8 cellular contexts compared by ENCODE assay signal in the genomic region with DNA sequence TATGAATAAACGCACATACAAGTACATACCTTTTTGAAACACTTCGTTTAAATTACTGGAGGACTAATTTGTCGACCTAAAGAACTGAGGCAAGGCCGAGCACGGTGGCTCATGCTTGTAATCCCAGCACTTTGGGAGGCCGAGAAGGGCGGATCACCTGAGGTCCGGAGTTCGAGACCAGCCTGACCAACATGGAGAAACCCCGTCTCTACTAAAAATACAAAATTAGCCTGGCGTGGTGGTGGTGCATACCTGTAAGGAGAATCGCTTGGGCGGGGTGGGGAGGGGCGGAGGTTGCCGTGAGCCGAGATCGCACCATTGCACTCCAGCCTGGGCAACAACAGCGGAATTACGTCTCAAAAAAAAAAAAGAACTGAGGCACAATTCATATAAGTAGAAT. TPM values are rescaled to one million over a fixed set of nuclear protein-coding genes. Genes with fewer than 3 reads are reported as not detected.
A peak's percentile ranks its signal among the peaks of the same experiment; 100 is the strongest.
DNase-seq lines count a peak whose midpoint lies in the region; ATAC-seq, FAIRE-seq and TF ChIP-seq lines count a peak whose summit lies in the region.
"Not testable (repeated sequence)": the region's sequence is repeated elsewhere in the genome, so short reads cannot be mapped to it uniquely, and the experiment has no call there.

No MANE protein-coding gene starts in this region.

- H3K4me3 ChIP-seq in CD4-positive, alpha-beta memory T cell (ENCODE audit: low read length in 2 of 2) = peak overlapping the region; percentile 99 to 100
- H3K4me3 ChIP-seq in Karpas-422 (ENCODE audit: low read length) (peak overlapping the region; percentile 95), WI38 (ENCODE audit: low read depth, low read length) (peak overlapping the region; percentile 96), GM12878 (peak overlapping the region; percentile 92), esophagus squamous epithelium (peak overlapping the region; percentile 51 to 93 (median 86)), liver (ENCODE audit: low read depth in 1 of 3, low read length in 3 of 3) (peak overlapping the region; percentile 80 to 92 (median 88)), thymus (ENCODE audit: low read length) (peak overlapping the region; percentile 96)

- WGBS in GM12878 (ENCODE audit: insufficient coverage, insufficient replicate concordance, low lambda C conversion rate, missing lambda C conversion rate) = 6% methylated on average over 12 of the region's 19 CpGs
- 32 to 57% methylated on average over 19 of the region's 19 CpGs for WGBS in esophagus squamous epithelium, 2 donors
- 67% methylated on average over 19 of the region's 19 CpGs for WGBS in liver
- 90% methylated on average over 19 of the region's 19 CpGs for WGBS in thymus

- H3K9me3 ChIP-seq in CD4-positive, alpha-beta memory T cell (ENCODE audit: control insufficient read depth in 1 of 2, low read length in 2 of 2); Karpas-422 (ENCODE audit: low read length); GM12878 (replicated peaks; ENCODE audit: control insufficient read depth, insufficient read depth, low read length); esophagus squamous epithelium; liver (ENCODE audit: control insufficient read depth in 4 of 4, low read length in 3 of 4); thymus (ENCODE audit: control insufficient read depth): not testable (repeated sequence)

- not testable (repeated sequence) for TF ChIP-seq POLR2A in GM12878 (IDR thresholded peaks at IDR 0.05; ENCODE audit: low read depth, low read length); esophagus squamous epithelium (IDR thresholded peaks at IDR 0.05)

- not testable (repeated sequence) for BruUV-seq in GM12878 (replicated peaks; lab: Mats Ljungman, UMichigan)

- not testable (repeated sequence) for TF ChIP-seq EP300 in GM12878 (IDR thresholded peaks at IDR 0.05; ENCODE audit: borderline replicate concordance in 1 of 2, control insufficient read depth in 1 of 2, low read depth in 2 of 2, low read length in 2 of 2)

- H3K4me1 ChIP-seq in CD4-positive, alpha-beta memory T cell (ENCODE audit: insufficient read depth, low read length) = peaks cover 56% of the 10 kb centered on the region
- H3K4me1 ChIP-seq in Karpas-422 (ENCODE audit: low read length) = peaks cover 60% of the 10 kb centered on the region
- H3K4me1 ChIP-seq in GM12878 (ENCODE audit: control insufficient read depth, insufficient read depth, low read length) = not testable (repeated sequence)
- peaks cover 16 to 58% (median 31%) of the 10 kb centered on the region in 3 donors for H3K4me1 ChIP-seq in esophagus squamous epithelium
- H3K4me1 ChIP-seq in liver (ENCODE audit: control insufficient read depth in 4 of 4, insufficient read depth in 4 of 4, low read length in 3 of 4) = peaks cover 0 to 43% (median 20%) of the 10 kb centered on the region in 4 donors
- H3K4me1 ChIP-seq in thymus (ENCODE audit: control insufficient read depth, insufficient read depth, low read length) = peaks cover 16% of the 10 kb centered on the region

- H3K27ac Mint-ChIP-seq in CD4-positive, alpha-beta memory T cell = peak overlapping the region; percentile 98 to 100 (median 99)
- H3K27ac Mint-ChIP-seq in osteocyte (ENCODE audit: unreplicated experiment) = peak overlapping the region; percentile 98

- RAD21 ChIA-PET in GM12878 (lab: Charles Lee; ENCODE audit: unreplicated experiment) = interaction anchor here (2.2 to 2.9 kb wide), 2 partner anchors 22 to 33 kb away, joined by 20 to 29 read pairs; partner anchors contain the start of genes LRR1 and RPS29

- peaks cover 13% of the 10 kb centered on the region for H3K36me3 ChIP-seq in CD4-positive, alpha-beta memory T cell (ENCODE audit: insufficient read depth, low read length)
- H3K36me3 ChIP-seq in Karpas-422 (ENCODE audit: insufficient read depth, low read length) (peaks cover 44% of the 10 kb centered on the region), esophagus squamous epithelium (peaks cover 3 to 26% (median 7%) of the 10 kb centered on the region in 3 donors), liver (ENCODE audit: control insufficient read depth in 4 of 4, insufficient read depth in 3 of 4, low read depth in 1 of 4, low read length in 3 of 4) (peaks cover 0 to 11% (median 5%) of the 10 kb centered on the region in 4 donors), thymus (ENCODE audit: control insufficient read depth, insufficient read depth) (peaks cover 23% of the 10 kb centered on the region)
- H3K36me3 ChIP-seq in GM12878 (ENCODE audit: control insufficient read depth in 2 of 2, insufficient read depth in 2 of 2, low read length in 1 of 2) = not testable (repeated sequence)

- peak overlapping the region; percentile 98 for H3K27ac ChIP-seq in CD4-positive, alpha-beta memory T cell (ENCODE audit: low read depth, low read length)
- H3K27ac ChIP-seq in Karpas-422 (ENCODE audit: low read length) (peak overlapping the region; percentile 90), GM12878 (ENCODE audit: control insufficient read depth, insufficient read depth) (peak overlapping the region; percentile 98), esophagus squamous epithelium (peak overlapping the region in 3 of 4 donors; percentile 94 to 97 (median 97)), thymus (ENCODE audit: low read depth) (peak overlapping the region; percentile 18)
- H3K27ac ChIP-seq in liver (ENCODE audit: low read depth in 1 of 2, low read length in 2 of 2) = not testable (repeated sequence)

- ATAC-seq in GM12878 = not testable (repeated sequence)

- H4K20me1 ChIP-seq in Karpas-422 (ENCODE audit: insufficient read depth, low read depth, low read length) = peaks cover 43% of the 10 kb centered on the region
- not testable (repeated sequence) for H4K20me1 ChIP-seq in GM12878 (ENCODE audit: control insufficient read depth, insufficient read depth)

- H3K4me1 Mint-ChIP-seq in CD4-positive, alpha-beta memory T cell = peaks cover 31 to 65% (median 39%) of the 10 kb centered on the region in 4 donors
- peaks cover 46% of the 10 kb centered on the region for H3K4me1 Mint-ChIP-seq in osteocyte (ENCODE audit: unreplicated experiment)

- not testable (repeated sequence) for TF ChIP-seq CTCF in WI38 (IDR thresholded peaks at IDR 0.05; ENCODE audit: low read depth, low read length); GM12878 (IDR thresholded peaks at IDR 0.05 in 2 of 3, conservative IDR thresholded peaks at IDR 0.05 in 1 of 3; ENCODE audit: control insufficient read depth in 2 of 3, extremely low read depth in 1 of 3, insufficient read depth in 1 of 3, low read depth in 3 of 3, low read length in 3 of 3); esophagus squamous epithelium (IDR thresholded peaks at IDR 0.05); liver (IDR thresholded peaks at IDR 0.05; ENCODE audit: low read depth, low read length, missing input control); osteocyte (IDR thresholded peaks at IDR 0.05)

- H3K4me2 ChIP-seq in Karpas-422 (ENCODE audit: low read depth, low read length, poor library complexity, severe bottlenecking) (peak overlapping the region; percentile 96), GM12878 (ENCODE audit: control insufficient read depth, insufficient read depth) (peak overlapping the region; percentile 40)

- in situ Hi-C loops in GM12878 (cut with MboI) = not testable (repeated sequence)

- H3K79me2 ChIP-seq in Karpas-422 (ENCODE audit: low read length) = peaks cover 77% of the 10 kb centered on the region
- H3K79me2 ChIP-seq in GM12878 (ENCODE audit: control insufficient read depth, insufficient read depth, low read length) = peaks cover 71% of the 10 kb centered on the region

- CTCF ChIA-PET in CD4-positive, alpha-beta memory T cell (lab: Charles Lee; ENCODE audit: partially characterized antibody) = interaction anchor here (0.9 to 7.1 kb wide), 4 partner anchors 14 to 40 kb away, joined by 3 to 135 read pairs (median 34); partner anchors contain the start of genes DNAAF2, LRR1 and RPS29
- CTCF ChIA-PET in GM12878 (lab: Yijun Ruan, JAX) = interaction anchor here (1.2 to 2.7 kb wide), 5 partner anchors 10 to 243 kb away, joined by 5 to 23 read pairs (median 14); partner anchors contain the start of genes LRR1 and RPS29

- not testable (repeated sequence) for H3K27me3 ChIP-seq in CD4-positive, alpha-beta memory T cell (ENCODE audit: insufficient read depth, low read length); Karpas-422 (ENCODE audit: low read length); GM12878 (replicated peaks in 1 of 2; ENCODE audit: control insufficient read depth in 2 of 2, insufficient read depth in 2 of 2, low read length in 1 of 2); esophagus squamous epithelium; liver (ENCODE audit: control insufficient read depth in 4 of 4, insufficient read depth in 4 of 4, low read length in 3 of 4); thymus (ENCODE audit: control insufficient read depth, insufficient read depth)

- POLR2A ChIA-PET in CD4-positive, alpha-beta memory T cell (lab: Charles Lee; ENCODE audit: partially characterized antibody) = interaction anchor here (1.1 to 6.2 kb wide), 9 partner anchors 14 to 497 kb away, joined by 3 to 413 read pairs (median 28); partner anchors contain the start of genes DNAAF2, KLHDC2, LRR1 and RPS29
- POLR2A ChIA-PET in GM12878 (lab: Charles Lee) = interaction anchor here (1.3 to 6.2 kb wide), 6 partner anchors 10 to 244 kb away, joined by 8 to 122 read pairs (median 28); partner anchors contain the start of genes DNAAF2 and RPS29

- not testable (repeated sequence) for FAIRE-seq in GM12878 (lab: Jason Lieb, UNC)

- TF ChIP-seq RAD21 in GM12878 (IDR thresholded peaks at IDR 0.05; ENCODE audit: insufficient read depth, low read depth, low read length); liver (IDR thresholded peaks at IDR 0.05): not testable (repeated sequence)

- not testable (repeated sequence) for H3K9me2 ChIP-seq in Karpas-422 (replicated peaks; ENCODE audit: insufficient read depth, low read length)

- peak overlapping the region; percentile 95 to 99 (median 96) for H3K4me3 Mint-ChIP-seq in CD4-positive, alpha-beta memory T cell
- peak overlapping the region; percentile 98 for H3K4me3 Mint-ChIP-seq in osteocyte (ENCODE audit: unreplicated experiment)

- H3K9ac ChIP-seq in Karpas-422 (ENCODE audit: low read length) (peak overlapping the region; percentile 95), GM12878 (ENCODE audit: control insufficient read depth, insufficient read depth, low read length) (peak overlapping the region; percentile 98), liver (ENCODE audit: low read depth in 1 of 2, low read length in 2 of 2) (peak overlapping the region; percentile 88 to 93)

- not testable (repeated sequence) for H3K9me3 Mint-ChIP-seq in CD4-positive, alpha-beta memory T cell; osteocyte (ENCODE audit: unreplicated experiment)

- DNase-seq in CD4-positive, alpha-beta memory T cell; Karpas-422; GM12878 (ENCODE audit: low read depth, low spot score); esophagus squamous epithelium (lab: John Stamatoyannopoulos, UW): not testable (repeated sequence)
- DNase-seq in osteocyte (ENCODE audit: extremely low spot score, unreplicated experiment) = peak; percentile 48

- not testable (repeated sequence) for H2AFZ ChIP-seq in Karpas-422 (ENCODE audit: low read length); GM12878 (ENCODE audit: control insufficient read depth, low read depth, low read length)

- H3K36me3 Mint-ChIP-seq in CD4-positive, alpha-beta memory T cell = peaks cover 14 to 61% of the 10 kb centered on the region in 2 donors
- peaks cover 17% of the 10 kb centered on the region for H3K36me3 Mint-ChIP-seq in osteocyte (ENCODE audit: unreplicated experiment)

- not testable (repeated sequence) for H3K27me3 Mint-ChIP-seq in CD4-positive, alpha-beta memory T cell; osteocyte (ENCODE audit: unreplicated experiment)

- intact Hi-C loops in CD4-positive, alpha-beta memory T cell (cut with micrococcal nuclease); GM12878 (cut with micrococcal nuclease; ENCODE audit: unreplicated experiment); esophagus squamous epithelium (cut with DNase I): not testable (repeated sequence)

- SMC1A ChIA-PET in GM12878 (lab: Charles Lee; ENCODE audit: uncharacterized antibody, unreplicated experiment) = interaction anchor here (1.3 to 2.3 kb wide), 4 partner anchors 9 to 239 kb away, joined by 3 to 17 read pairs (median 10); partner anchors contain the start of genes LRR1 and RPS29

RNA-seq across cellular contexts. Expression of gene RPL36AL, which starts 1.2 kb away (rescaled TPM):
- 100 to 1,000 TPM; 416 to 441 TPM for total RNA-seq in CD4-positive, alpha-beta memory T cell
- 100 to 1,000 TPM; 669 to 761 TPM for polyA plus RNA-seq in CD4-positive, alpha-beta memory T cell
- total RNA-seq in Karpas-422 (2014; rRNA removed; shearing (Covaris generic); ENCODE audit: low replicate concordance) = 396 and 770 TPM in 2 replicates
- 33.9 and 35.8 TPM in 2 replicates for total RNA-seq in GM12878 (2013; cell fraction: nucleolus; rRNA removed)
- total RNA-seq in GM12878 (2014; rRNA removed) (260 and 320 TPM in 2 replicates), GM12878 (2014; rRNA removed; fragmentation: Illumina TruSeq; extraction: Trizol) (549 and 554 TPM in 2 replicates), GM12878 (2021) (222 and 226 TPM in 2 replicates), esophagus squamous epithelium (100 to 1,000 TPM; 188 to 260 (median 211) TPM), liver (100 to 1,000 TPM; 110 to 115 TPM), osteocyte (171 and 187 TPM in 2 replicates)
- 592 TPM for polyA plus RNA-seq in GM12878 (2011; ENCODE audit: low read depth)
- polyA plus RNA-seq in GM12878 (2011; rRNA removed) (230 and 328 TPM in 2 replicates), GM12878 (2014; fragmentation: Illumina TruSeq; extraction: Trizol) (618 and 667 TPM in 2 replicates), GM12878 (2014; fragmentation: Nextera tagmentation; extraction: Ambion mirVana) (1,000 to 10,000 TPM; 1,365 to 1,379 TPM), GM12878 (2014; rRNA removed) (397 and 441 TPM in 2 replicates), GM12878 (2016; fragmentation: Nextera tagmentation; extraction: Ambion mirVana) (100 to 1,000 TPM; 541 to 571 TPM), liver (100 to 1,000 TPM; 181 to 268 TPM), thymus (619 TPM)
- 147 and 155 TPM in 2 replicates for polyA plus RNA-seq in GM12878 (2011; cell fraction: cytosol; rRNA removed)
- 101 and 103 TPM in 2 replicates for polyA plus RNA-seq in GM12878 (2011; cell fraction: nucleus; rRNA removed)
- 493 and 622 TPM in 2 replicates for polyA plus RNA-seq in GM12878 (2012)
- 86.5 and 135 TPM in 2 replicates for polyA minus RNA-seq in GM12878 (2011; rRNA and poly(A)+ RNA removed)
- polyA minus RNA-seq in GM12878 (2011; cell fraction: cytosol; rRNA and poly(A)+ RNA removed) = 33.3 and 38.7 TPM in 2 replicates
- polyA minus RNA-seq in GM12878 (2011; cell fraction: nucleus; rRNA and poly(A)+ RNA removed) = 10.8 and 14.1 TPM in 2 replicates

RNA-seq across cellular contexts. Expression of gene MGAT2, which starts 1.3 kb away (rescaled TPM):
- total RNA-seq in CD4-positive, alpha-beta memory T cell = 10 to 100 TPM; 58.5 to 58.7 TPM
- 10 to 100 TPM; 35.7 to 42.3 TPM for polyA plus RNA-seq in CD4-positive, alpha-beta memory T cell
- total RNA-seq in Karpas-422 (2014; rRNA removed; shearing (Covaris generic); ENCODE audit: low replicate concordance) = 74.0 and 82.5 TPM in 2 replicates
- total RNA-seq in GM12878 (2013; cell fraction: nucleolus; rRNA removed) = 32.0 and 34.6 TPM in 2 replicates
- total RNA-seq in GM12878 (2014; rRNA removed) (51.8 and 57.9 TPM in 2 replicates), GM12878 (2014; rRNA removed; fragmentation: Illumina TruSeq; extraction: Trizol) (38.5 and 38.6 TPM in 2 replicates), GM12878 (2021) (47.9 and 49.5 TPM in 2 replicates), esophagus squamous epithelium (10 to 100 TPM; 13.9 to 28.0 (median 19.7) TPM), liver (10 to 100 TPM; 31.5 to 44.0 TPM), osteocyte (46.6 and 50.6 TPM in 2 replicates)
- polyA plus RNA-seq in GM12878 (2011; ENCODE audit: low read depth) = 3.2 TPM
- polyA plus RNA-seq in GM12878 (2011; rRNA removed) (26.6 and 35.3 TPM in 2 replicates), GM12878 (2014; fragmentation: Illumina TruSeq; extraction: Trizol) (38.0 and 45.9 TPM in 2 replicates), GM12878 (2014; fragmentation: Nextera tagmentation; extraction: Ambion mirVana) (under 1 TPM in 1 of 2 experiments, not detected in 1; 0.03 TPM), GM12878 (2014; rRNA removed) (32.9 and 34.7 TPM in 2 replicates), GM12878 (2016; fragmentation: Nextera tagmentation; extraction: Ambion mirVana) (10 to 100 TPM; 38.0 to 39.3 TPM), liver (10 to 100 TPM; 10.5 to 26.0 TPM), thymus (29.9 TPM)
- 23.4 and 24.2 TPM in 2 replicates for polyA plus RNA-seq in GM12878 (2011; cell fraction: cytosol; rRNA removed)
- polyA plus RNA-seq in GM12878 (2011; cell fraction: nucleus; rRNA removed) = 15.5 and 17.3 TPM in 2 replicates
- 16.5 and 26.1 TPM in 2 replicates for polyA plus RNA-seq in GM12878 (2012)
- 25.2 and 31.7 TPM in 2 replicates for polyA minus RNA-seq in GM12878 (2011; rRNA and poly(A)+ RNA removed)
- polyA minus RNA-seq in GM12878 (2011; cell fraction: cytosol; rRNA and poly(A)+ RNA removed) = 13.8 and 15.4 TPM in 2 replicates
- 18.0 and 25.3 TPM in 2 replicates for polyA minus RNA-seq in GM12878 (2011; cell fraction: nucleus; rRNA and poly(A)+ RNA removed)

RNA-seq across cellular contexts. Expression of gene DNAAF2, which starts 15.8 kb away (rescaled TPM):
- total RNA-seq in CD4-positive, alpha-beta memory T cell = 1 to 10 TPM; 8.7 to 9.8 TPM
- polyA plus RNA-seq in CD4-positive, alpha-beta memory T cell = 10 to 100 TPM; 17.9 to 18.1 TPM
- total RNA-seq in Karpas-422 (2014; rRNA removed; shearing (Covaris generic); ENCODE audit: low replicate concordance) = 23.1 and 29.7 TPM in 2 replicates
- 7.8 and 8.1 TPM in 2 replicates for total RNA-seq in GM12878 (2013; cell fraction: nucleolus; rRNA removed)
- total RNA-seq in GM12878 (2014; rRNA removed) (12.6 and 14.0 TPM in 2 replicates), GM12878 (2014; rRNA removed; fragmentation: Illumina TruSeq; extraction: Trizol) (8.7 and 9.9 TPM in 2 replicates), GM12878 (2021) (10.5 and 12.0 TPM in 2 replicates), esophagus squamous epithelium (10 to 100 TPM in 2 of 4 donors, 1 to 10 TPM in 2; 5.0 to 11.6 (median 9.6) TPM), liver (1 to 10 TPM; 4.6 to 8.2 TPM), osteocyte (7.3 and 8.4 TPM in 2 replicates)
- 2.0 TPM for polyA plus RNA-seq in GM12878 (2011; ENCODE audit: low read depth)
- polyA plus RNA-seq in GM12878 (2011; rRNA removed) (9.0 and 13.3 TPM in 2 replicates), GM12878 (2014; fragmentation: Illumina TruSeq; extraction: Trizol) (10.3 and 12.4 TPM in 2 replicates), GM12878 (2014; fragmentation: Nextera tagmentation; extraction: Ambion mirVana) (1 to 10 TPM; 5.7 to 6.1 TPM), GM12878 (2014; rRNA removed) (10.7 and 11.4 TPM in 2 replicates), GM12878 (2016; fragmentation: Nextera tagmentation; extraction: Ambion mirVana) (10 to 100 TPM; 21.2 to 24.7 TPM), liver (1 to 10 TPM; 4.2 to 6.1 TPM), thymus (9.0 TPM)
- 4.3 and 6.2 TPM in 2 replicates for polyA plus RNA-seq in GM12878 (2011; cell fraction: cytosol; rRNA removed)
- 2.9 and 4.4 TPM in 2 replicates for polyA plus RNA-seq in GM12878 (2011; cell fraction: nucleus; rRNA removed)
- polyA plus RNA-seq in GM12878 (2012) = 5.2 and 6.3 TPM in 2 replicates
- polyA minus RNA-seq in GM12878 (2011; rRNA and poly(A)+ RNA removed) = 2.6 and 3.2 TPM in 2 replicates
- polyA minus RNA-seq in GM12878 (2011; cell fraction: cytosol; rRNA and poly(A)+ RNA removed) = 2.6 and 3.2 TPM in 2 replicates
- polyA minus RNA-seq in GM12878 (2011; cell fraction: nucleus; rRNA and poly(A)+ RNA removed) = 2.2 and 3.6 TPM in 2 replicates

RNA-seq across cellular contexts. Expression of gene LRR1, which starts 20.5 kb away (rescaled TPM):
- total RNA-seq in CD4-positive, alpha-beta memory T cell = 10 to 100 TPM; 13.6 to 16.1 TPM
- 10 to 100 TPM in 1 of 2 donors, 1 to 10 TPM in 1; 9.7 to 11.1 TPM for polyA plus RNA-seq in CD4-positive, alpha-beta memory T cell
- total RNA-seq in Karpas-422 (2014; rRNA removed; shearing (Covaris generic); ENCODE audit: low replicate concordance) = 62.1 and 75.1 TPM in 2 replicates
- total RNA-seq in GM12878 (2013; cell fraction: nucleolus; rRNA removed) = 28.5 and 31.4 TPM in 2 replicates
- total RNA-seq in GM12878 (2014; rRNA removed) = 54.0 and 66.4 TPM in 2 replicates
- total RNA-seq in GM12878 (2014; rRNA removed; fragmentation: Illumina TruSeq; extraction: Trizol) = 47.9 and 52.3 TPM in 2 replicates
- 46.7 and 48.9 TPM in 2 replicates for total RNA-seq in GM12878 (2021)
- 14.3 TPM for polyA plus RNA-seq in GM12878 (2011; ENCODE audit: low read depth)
- polyA plus RNA-seq in GM12878 (2011; rRNA removed) = 36.9 and 50.7 TPM in 2 replicates
- polyA plus RNA-seq in GM12878 (2011; cell fraction: cytosol; rRNA removed) = 20.0 and 24.4 TPM in 2 replicates
- polyA plus RNA-seq in GM12878 (2011; cell fraction: nucleus; rRNA removed) = 16.7 and 18.2 TPM in 2 replicates
- 18.9 and 20.8 TPM in 2 replicates for polyA plus RNA-seq in GM12878 (2012)
- 41.2 and 50.3 TPM in 2 replicates for polyA plus RNA-seq in GM12878 (2014; fragmentation: Illumina TruSeq; extraction: Trizol)
- polyA plus RNA-seq in GM12878 (2014; fragmentation: Nextera tagmentation; extraction: Ambion mirVana) = 100 to 1,000 TPM in 1 of 2 experiments, 10 to 100 TPM in 1; 63.9 to 110 TPM
- 42.8 and 45.3 TPM in 2 replicates for polyA plus RNA-seq in GM12878 (2014; rRNA removed)
- polyA plus RNA-seq in GM12878 (2016; fragmentation: Nextera tagmentation; extraction: Ambion mirVana) = 10 to 100 TPM; 86.0 to 86.7 TPM
- 17.0 and 17.7 TPM in 2 replicates for polyA minus RNA-seq in GM12878 (2011; rRNA and poly(A)+ RNA removed)
- polyA minus RNA-seq in GM12878 (2011; cell fraction: cytosol; rRNA and poly(A)+ RNA removed) = 7.9 and 9.5 TPM in 2 replicates
- polyA minus RNA-seq in GM12878 (2011; cell fraction: nucleus; rRNA and poly(A)+ RNA removed) = 11.5 and 17.0 TPM in 2 replicates
- total RNA-seq in esophagus squamous epithelium = 10 to 100 TPM in 2 of 4 donors, 1 to 10 TPM in 2; 5.5 to 19.8 (median 12.8) TPM
- total RNA-seq in liver = 10 to 100 TPM in 1 of 2 donors, 1 to 10 TPM in 1; 3.8 to 23.2 TPM
- polyA plus RNA-seq in liver = 1 to 10 TPM; 3.7 to 4.4 TPM
- 7.4 and 8.1 TPM in 2 replicates for total RNA-seq in osteocyte
- 17.0 TPM for polyA plus RNA-seq in thymus

RNA-seq across cellular contexts. Expression of gene RPS29, which starts 33.1 kb away (rescaled TPM):
- total RNA-seq in CD4-positive, alpha-beta memory T cell = 1,000 to 10,000 TPM; 3,602 to 3,749 TPM
- polyA plus RNA-seq in CD4-positive, alpha-beta memory T cell = over 10,000 TPM in 1 of 2 donors, 1,000 to 10,000 TPM in 1; 8,635 to 10,008 TPM
- 4,193 and 11,491 TPM in 2 replicates for total RNA-seq in Karpas-422 (2014; rRNA removed; shearing (Covaris generic); ENCODE audit: low replicate concordance)
- total RNA-seq in GM12878 (2013; cell fraction: nucleolus; rRNA removed) = 345 and 424 TPM in 2 replicates
- total RNA-seq in GM12878 (2014; rRNA removed) (4,733 and 4,923 TPM in 2 replicates), GM12878 (2014; rRNA removed; fragmentation: Illumina TruSeq; extraction: Trizol) (3,284 and 3,322 TPM in 2 replicates), GM12878 (2021) (2,727 and 2,890 TPM in 2 replicates), esophagus squamous epithelium (over 10,000 TPM in 1 of 4 donors, 1,000 to 10,000 TPM in 2, 100 to 1,000 TPM in 1; 911 to 13,326 (median 8,997) TPM), liver (1,000 to 10,000 TPM in 1 of 2 donors, 100 to 1,000 TPM in 1; 606 to 1,739 TPM), osteocyte (935 and 1,004 TPM in 2 replicates)
- 3,291 TPM for polyA plus RNA-seq in GM12878 (2011; ENCODE audit: low read depth)
- polyA plus RNA-seq in GM12878 (2011; rRNA removed) (3,967 and 5,760 TPM in 2 replicates), GM12878 (2014; fragmentation: Illumina TruSeq; extraction: Trizol) (3,829 and 3,986 TPM in 2 replicates), GM12878 (2014; fragmentation: Nextera tagmentation; extraction: Ambion mirVana) (1,000 to 10,000 TPM; 7,374 to 7,763 TPM), GM12878 (2014; rRNA removed) (10,815 and 11,432 TPM in 2 replicates), GM12878 (2016; fragmentation: Nextera tagmentation; extraction: Ambion mirVana) (1,000 to 10,000 TPM; 2,685 to 2,702 TPM), liver (1,000 to 10,000 TPM in 1 of 2 donors, 100 to 1,000 TPM in 1; 584 to 1,071 TPM), thymus (5,388 TPM)
- 7,866 and 27,616 TPM in 2 replicates for polyA plus RNA-seq in GM12878 (2011; cell fraction: cytosol; rRNA removed)
- 1,846 and 2,118 TPM in 2 replicates for polyA plus RNA-seq in GM12878 (2011; cell fraction: nucleus; rRNA removed)
- polyA plus RNA-seq in GM12878 (2012) = 13,737 and 20,851 TPM in 2 replicates
- 879 and 1,132 TPM in 2 replicates for polyA minus RNA-seq in GM12878 (2011; rRNA and poly(A)+ RNA removed)
- polyA minus RNA-seq in GM12878 (2011; cell fraction: cytosol; rRNA and poly(A)+ RNA removed) = 471 and 480 TPM in 2 replicates
- polyA minus RNA-seq in GM12878 (2011; cell fraction: nucleus; rRNA and poly(A)+ RNA removed) = 234 and 334 TPM in 2 replicates
